17 cellular contexts compared by ENCODE assay signal in genomic region chr9:108445431-108446018, GRCh38.
DNase-seq lines count a peak whose midpoint lies in the region; ATAC-seq, FAIRE-seq and TF ChIP-seq lines count a peak whose summit lies in the region.
"Had no signal": no experiment of that assay in that cellular context is flagged by ENCODE, and none has a peak within 500 bp of the region (broad histone marks: within the 10 kb centered on the region; RNA-seq: fewer than 3 reads in every experiment).

No MANE protein-coding gene starts in this region.

- intact Hi-C loops in activated B cell treated with CpG ODN at 0.5 μM for 24 hours (cut with micrococcal nuclease) (loop anchor here (10.0 kb wide), 1 partner anchor 61 kb away; no protein-coding TSS in a partner anchor), posterior cingulate gyrus (cut with DNase I) (no loop called here)

- H3K36me3 Mint-ChIP-seq in activated B cell treated with CpG ODN at 0.5 μM for 24 hours (ENCODE audit: low read depth) = no peaks in the 10 kb centered on the region
- H3K36me3 Mint-ChIP-seq in endothelial cell (ENCODE audit: low read depth, unreplicated experiment) = no peaks in the 10 kb centered on the region
- H3K36me3 Mint-ChIP-seq: stimulated activated memory B cell treated with anti-CD40 and anti-IgM and Interleukin-4, amounts not matched to agents 10 μg/mL and 1 μg/mL and 100 μg/mL, for 72 hours had no signal

- H3K9me3 Mint-ChIP-seq in activated B cell treated with CpG ODN at 0.5 μM for 24 hours = peaks cover 4% of the 10 kb centered on the region
- no peaks in the 10 kb centered on the region for H3K9me3 Mint-ChIP-seq in endothelial cell (ENCODE audit: unreplicated experiment)

- FAIRE-seq in H54 (lab: Jason Lieb, UNC) = peak; percentile 45
- FAIRE-seq: GM19239, H1 had no signal

- H3K27me3 Mint-ChIP-seq in activated B cell treated with CpG ODN at 0.5 μM for 24 hours = no peaks in the 10 kb centered on the region
- peaks cover 1% of the 10 kb centered on the region for H3K27me3 Mint-ChIP-seq in endothelial cell (ENCODE audit: unreplicated experiment)
- H3K27me3 Mint-ChIP-seq: stimulated activated memory B cell treated with anti-CD40 and anti-IgM and Interleukin-4, amounts not matched to agents 10 μg/mL and 1 μg/mL and 100 μg/mL, for 72 hours had no signal

- H3K4me3 Mint-ChIP-seq in activated B cell treated with CpG ODN at 0.5 μM for 24 hours = no peak overlapping the region
- H3K4me3 Mint-ChIP-seq in endothelial cell (ENCODE audit: unreplicated experiment) = no peak overlapping the region
- H3K4me3 Mint-ChIP-seq: stimulated activated memory B cell treated with anti-CD40 and anti-IgM and Interleukin-4, amounts not matched to agents 10 μg/mL and 1 μg/mL and 100 μg/mL, for 72 hours had no signal

- TF ChIP-seq CTCF in activated B cell treated with CpG ODN at 0.5 μM for 24 hours (IDR thresholded peaks at IDR 0.05) (no peak), endothelial cell (IDR thresholded peaks at IDR 0.05; ENCODE audit: unreplicated experiment) (no peak)

- no peak for DNase-seq in H54 (ENCODE audit: insufficient read length, low spot score)
- no peak for DNase-seq in activated B cell treated with CpG ODN at 0.5 μM for 24 hours
- DNase-seq in foreskin melanocyte = peak; percentile 99
- peak; percentile 31 to 96 (median 66) for DNase-seq in posterior cingulate gyrus
- DNase-seq in endothelial cell (ENCODE audit: low spot score) = no peak
- DNase-seq in iPS-NIHi11 (ENCODE audit: low spot score) = no peak
- no peak for DNase-seq in NOMO-1 treated with dmso at 0.1 percent for 144 hours (lab: John Stamatoyannopoulos, UW; ENCODE audit: unreplicated experiment)
- DNase-seq: activated naive CD4-positive, alpha-beta T cell treated with anti-CD3 and anti-CD28 coated beads, Interleukin-2, amount 50 U/mL, for 16 hours; BE2C; KG1; NCI-H1436; NCI-H82; stimulated activated CD4-positive, alpha-beta T cell treated with anti-CD3 and anti-CD28 coated beads, Interleukin-4, amount 100 ng/mL, for 4 hours had no signal

- H3K4me1 Mint-ChIP-seq in activated B cell treated with CpG ODN at 0.5 μM for 24 hours (no peaks in the 10 kb centered on the region), endothelial cell (ENCODE audit: unreplicated experiment) (no peaks in the 10 kb centered on the region)
- H3K4me1 Mint-ChIP-seq: stimulated activated memory B cell treated with anti-CD40 and anti-IgM and Interleukin-4, amounts not matched to agents 10 μg/mL and 1 μg/mL and 100 μg/mL, for 72 hours had no signal

- no peak for TF ChIP-seq POLR2A in H54 (IDR thresholded peaks at IDR 0.05; ENCODE audit: low read depth, low read length)

- no peak for ATAC-seq in activated B cell treated with CpG ODN at 0.5 μM for 24 hours (ENCODE audit: low read depth)
- ATAC-seq in GM21360 (IDR thresholded peaks at IDR 0.05; ENCODE audit: unreplicated experiment) = no peak
- ATAC-seq: stimulated activated memory B cell treated with anti-CD40 and anti-IgM and Interleukin-4, amounts not matched to agents 10 μg/mL and 1 μg/mL and 100 μg/mL, for 72 hours had no signal

- CTCF ChIA-PET in activated B cell treated with CpG ODN at 0.5 μM for 24 hours (lab: Charles Lee) = no interaction called here

- H3K27ac Mint-ChIP-seq in activated B cell treated with CpG ODN at 0.5 μM for 24 hours (peak overlapping the region; percentile 30), endothelial cell (ENCODE audit: unreplicated experiment) (no peak overlapping the region)
- H3K27ac Mint-ChIP-seq: stimulated activated memory B cell treated with anti-CD40 and anti-IgM and Interleukin-4, amounts not matched to agents 10 μg/mL and 1 μg/mL and 100 μg/mL, for 72 hours had no signal

- POLR2A ChIA-PET in activated B cell treated with CpG ODN at 0.5 μM for 24 hours (lab: Charles Lee) = no interaction called here

Comparison
In these comparisons a context has a peak if more than half of its experiments do, and no peak if none do; other contexts are left out.
1. DNase-seq: peak in foreskin melanocyte (single experiment) and posterior cingulate gyrus (10 of 10); none in H54 (single experiment), activated B cell treated with CpG ODN at 0.5 μM for 24 hours (single experiment), endothelial cell (single experiment), iPS-NIHi11 (single experiment) and NOMO-1 treated with dmso at 0.1 percent for 144 hours (single experiment).